Comparison of ENCODE assay signal across 8 cellular contexts in the genomic region with DNA sequence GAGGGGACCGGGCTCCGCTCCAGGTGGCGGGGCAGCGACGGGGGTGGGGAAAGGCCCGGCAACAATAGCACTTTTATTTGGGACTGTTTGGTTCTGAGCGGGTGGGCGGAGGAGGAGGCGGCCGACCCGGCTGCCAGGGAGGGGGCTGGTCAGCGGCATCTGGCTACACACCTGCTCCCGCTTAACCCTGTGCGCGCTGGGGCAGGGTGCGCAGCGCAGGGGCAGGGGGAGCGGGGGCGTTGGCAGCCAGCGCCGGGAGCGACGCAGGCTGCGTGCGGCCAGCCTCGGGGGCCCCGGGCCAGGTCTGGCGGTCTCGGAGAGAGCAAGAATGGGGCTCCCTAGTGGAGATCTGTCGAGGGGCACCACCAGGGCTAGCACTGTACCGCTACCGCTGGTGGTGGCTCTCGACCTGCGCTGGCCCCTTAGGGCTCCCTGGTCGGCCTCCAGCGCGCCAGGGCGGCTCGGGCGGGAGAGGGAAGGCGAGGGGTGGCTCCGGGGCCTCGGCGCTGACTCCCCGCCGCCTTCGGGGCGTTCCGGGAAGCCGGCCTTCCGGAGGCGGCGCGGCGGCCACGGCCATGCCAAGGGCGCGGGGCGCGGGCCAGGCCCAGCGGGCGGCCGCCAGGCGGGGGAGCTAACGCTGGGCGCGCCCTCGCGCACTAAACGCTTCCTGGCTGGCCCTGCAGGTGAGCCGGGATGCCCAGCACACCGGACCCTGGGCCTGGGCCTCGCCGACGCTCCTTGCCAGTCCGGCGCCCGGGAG.
A peak's percentile ranks its signal among the peaks of the same experiment; 100 is the strongest.
DNase-seq lines count a peak whose midpoint lies in the region; ATAC-seq and TF ChIP-seq lines count a peak whose summit lies in the region.

No MANE protein-coding gene starts in this region.

- peak; percentile 29 for TF ChIP-seq POLR2A in transverse colon (IDR thresholded peaks at IDR 0.05)

- no peaks in the 10 kb centered on the region for H3K79me2 ChIP-seq in ACC112 (ENCODE audit: control insufficient read depth, insufficient read depth, low read length, unreplicated experiment)

- H3K9ac ChIP-seq in endocrine pancreas (ENCODE audit: control insufficient read depth, insufficient read depth, low read length) (peak overlapping the region; percentile 10), mucosa of stomach (ENCODE audit: low read length) (peak overlapping the region; percentile 74)

- 0 to 1% methylated on average over 8 to 42 of the region's 78 CpGs for WGBS in transverse colon (ENCODE audit: low coverage in 1 of 2), 2 donors

- intact Hi-C loops in transverse colon (cut with DNase I; ENCODE audit: low total_unique reads), result loop anchor here (2.0 to 5.0 kb wide), 2 partner anchors 74 to 119 kb away; partner anchors contain the start of gene FOXP4

- peak overlapping the region; percentile 62 for H3K4me3 ChIP-seq in ACC112 (ENCODE audit: low read depth, low read length)
- H3K4me3 ChIP-seq in endocrine pancreas (ENCODE audit: control insufficient read depth, insufficient read depth, low read length), result no peak overlapping the region
- H3K4me3 ChIP-seq in mucosa of stomach (ENCODE audit: low read length), result peak overlapping the region; percentile 12
- H3K4me3 ChIP-seq in transverse colon, result peak overlapping the region; percentile 36 to 65 (median 48)

- peaks cover 31% of the 10 kb centered on the region for H3K4me1 ChIP-seq in ACC112 (ENCODE audit: control insufficient read depth, insufficient read depth, low read length, unreplicated experiment)
- H3K4me1 ChIP-seq in endocrine pancreas (ENCODE audit: control insufficient read depth, insufficient read depth, low read length), result no peaks in the 10 kb centered on the region
- peaks cover 45% of the 10 kb centered on the region for H3K4me1 ChIP-seq in mucosa of stomach (ENCODE audit: control insufficient read depth, insufficient read depth, low read length)
- H3K4me1 ChIP-seq in transverse colon, result peaks cover 13 to 44% (median 29%) of the 10 kb centered on the region in 4 donors

- no peaks in the 10 kb centered on the region for H3K36me3 ChIP-seq in ACC112 (ENCODE audit: insufficient read depth, low read length)
- H3K36me3 ChIP-seq in endocrine pancreas (ENCODE audit: control insufficient read depth, insufficient read depth, low read length), result no peaks in the 10 kb centered on the region
- H3K36me3 ChIP-seq in mucosa of stomach (ENCODE audit: control insufficient read depth, insufficient read depth, low read length), result no peaks in the 10 kb centered on the region
- no peaks in the 10 kb centered on the region for H3K36me3 ChIP-seq in transverse colon

- peak in 3 of 5 experiments; percentile 21 to 34 (median 29) for TF ChIP-seq CTCF in transverse colon (IDR thresholded peaks at IDR 0.05)

- peak overlapping the region; percentile 23 for H2AFZ ChIP-seq in ACC112 (ENCODE audit: low read length, unreplicated experiment)

- in situ Hi-C loops in transverse colon (cut with MboI; ENCODE audit: low pct_ligation_motif_present in 1 of 4, low pct_unique_long_range_greater_than_20kb in 1 of 4, low sequenced_read_pairs in 3 of 4), result loop anchor here in 2 of 4 donors (10.0 kb wide), 1 partner anchor 167 kb away; no protein-coding TSS in a partner anchor

- H3K9me3 ChIP-seq in endocrine pancreas (ENCODE audit: control insufficient read depth, low read length), result no peaks in the 10 kb centered on the region
- H3K9me3 ChIP-seq in mucosa of stomach (ENCODE audit: control insufficient read depth, low read length), result no peaks in the 10 kb centered on the region
- no peaks in the 10 kb centered on the region for H3K9me3 ChIP-seq in transverse colon

- TF ChIP-seq EP300 in transverse colon (IDR thresholded peaks at IDR 0.05; ENCODE audit: low read depth), result no peak

- H3K27ac ChIP-seq in ACC112 (ENCODE audit: low read depth, low read length) (no peak overlapping the region), transverse colon (peak overlapping the region; percentile 75 to 85 (median 82))

- DNase-seq in SHP77 (lab: John Stamatoyannopoulos, UW), result peak; percentile 17 to 58
- DNase-seq in transverse colon, result peak; percentile 63
- no peak for DNase-seq in NK-92 treated with Interleukin-12 subunit alpha and Interleukin-12 subunit beta, amount 100 ng/mL, for 24 hours (lab: John Stamatoyannopoulos, UW)

- peaks cover 54% of the 10 kb centered on the region for H3K27me3 ChIP-seq in ACC112 (ENCODE audit: insufficient read depth, low read length)
- H3K27me3 ChIP-seq in endocrine pancreas (ENCODE audit: control insufficient read depth, insufficient read depth, low read length), result no peaks in the 10 kb centered on the region
- peaks cover 5% of the 10 kb centered on the region for H3K27me3 ChIP-seq in mucosa of stomach (ENCODE audit: control insufficient read depth, insufficient read depth, low read length)
- H3K27me3 ChIP-seq in transverse colon, result peaks cover 21% of the 10 kb centered on the region

- ATAC-seq in GM18511 (IDR thresholded peaks at IDR 0.05; ENCODE audit: unreplicated experiment) (peak; percentile 35), HG03342 (IDR thresholded peaks at IDR 0.05; ENCODE audit: unreplicated experiment) (no peak)
